ENCODE assay signal across 8 cellular contexts in genomic region chr14:23183479-23183878, GRCh38. TPM values are rescaled to one million over a fixed set of nuclear protein-coding genes. Genes with fewer than 3 reads are reported as not detected.
A peak's percentile ranks its signal among the peaks of the same experiment; 100 is the strongest.
DNase-seq lines count a peak whose midpoint lies in the region; ATAC-seq and TF ChIP-seq lines count a peak whose summit lies in the region.

Gene SLC7A8, minus strand, starts transcription at chr14:23183660. Its CDS starts 746 bp downstream, at chr14:23182914.

- CTCF ChIA-PET in PC-3 (lab: Charles Lee): interaction anchor here (0.7 to 6.3 kb wide), 3 partner anchors 56 to 115 kb away, joined by 4 to 84 read pairs (median 5); no protein-coding TSS in a partner anchor

- H3K79me2 ChIP-seq in PC-3 (ENCODE audit: low read length): no peaks in the 10 kb centered on the region

- no peak within 1 kb of the TSS for H3K9ac ChIP-seq in PC-3 (ENCODE audit: low read length)
- H3K9ac ChIP-seq in skeletal muscle tissue (ENCODE audit: low read depth in 1 of 3, low read length in 3 of 3): peak within 1 kb of the TSS; percentile 47 to 73 (median 62)

- no peaks in the 10 kb centered on the region for H3K9me3 ChIP-seq in PC-3 (ENCODE audit: low read length)
- no peaks in the 10 kb centered on the region for H3K9me3 ChIP-seq in skeletal muscle tissue (ENCODE audit: control insufficient read depth in 3 of 3, low read length in 3 of 3)

- H3K4me2 ChIP-seq in PC-3 (ENCODE audit: low read length): peak within 1 kb of the TSS; percentile 97

- H3K27me3 ChIP-seq in PC-3 (ENCODE audit: low read length) (peaks cover 4% of the 10 kb centered on the region; the same call in 1 of the 2 replicates), brain microvascular endothelial cell (replicated peaks) (peaks cover 22% of the 10 kb centered on the region), skeletal muscle tissue (ENCODE audit: control insufficient read depth in 3 of 3, insufficient read depth in 3 of 3, low read length in 3 of 3) (peaks cover 0 to 7% (median 2%) of the 10 kb centered on the region in 3 donors)

- intact Hi-C loops in PC-3 (cut with micrococcal nuclease): loop anchor here (10.0 kb wide), 1 partner anchor 199 kb away; the partner anchor contains the start of gene AJUBA

- H3K4me1 ChIP-seq in PC-3 (ENCODE audit: insufficient read depth, low read length): peaks cover 13% of the 10 kb centered on the region
- H3K4me1 ChIP-seq in skeletal muscle tissue (ENCODE audit: control insufficient read depth in 3 of 3, insufficient read depth in 3 of 3, low read length in 3 of 3): peaks cover 14 to 26% (median 14%) of the 10 kb centered on the region in 3 donors

- no peaks in the 10 kb centered on the region for H3F3A ChIP-seq in PC-3 (ENCODE audit: low read length, unreplicated experiment)

- no peaks in the 10 kb centered on the region for H3K9me2 ChIP-seq in PC-3 (replicated peaks; ENCODE audit: low read length)

- peak within 1 kb of the TSS; percentile 95 for H2AFZ ChIP-seq in PC-3 (ENCODE audit: low read length)

- H3K27ac ChIP-seq in PC-3 (ENCODE audit: low read length) (no peak within 1 kb of the TSS), brain microvascular endothelial cell (no peak within 1 kb of the TSS), skeletal muscle tissue (ENCODE audit: low read depth, low read length) (no peak within 1 kb of the TSS)

- H3K36me3 ChIP-seq in PC-3 (ENCODE audit: low read depth, low read length) (no peaks in the 10 kb centered on the region), brain microvascular endothelial cell (replicated peaks) (no peaks in the 10 kb centered on the region), skeletal muscle tissue (ENCODE audit: control insufficient read depth in 3 of 3, insufficient read depth in 3 of 3, low read length in 3 of 3) (no peaks in the 10 kb centered on the region)

- BruUV-seq in PC-3 (replicated peaks; lab: Mats Ljungman, UMichigan): no TSS peak

- in situ Hi-C loops in brain microvascular endothelial cell (cut with HindIII; ENCODE audit: low pct_ligation_motif_present, low sequenced_read_pairs): no loop called here

- H3K4me3 ChIP-seq in GM08714 (ENCODE audit: low read length) (peak within 1 kb of the TSS; percentile 51), PC-3 (ENCODE audit: low read length) (peak within 1 kb of the TSS; percentile 76), brain microvascular endothelial cell (ENCODE audit: low read depth, low read length) (peak within 1 kb of the TSS; percentile 36), skeletal muscle tissue (ENCODE audit: low read length in 3 of 3) (peak within 1 kb of the TSS; percentile 73 to 76 (median 75))

- H4K20me1 ChIP-seq in PC-3 (ENCODE audit: low read length): no peaks in the 10 kb centered on the region

- POLR2A ChIA-PET in PC-3 (lab: Charles Lee; ENCODE audit: unreplicated experiment): no interaction called here

- DNase-seq in PC-3: peak; percentile 21
- DNase-seq in brain microvascular endothelial cell: no peak
- DNase-seq in iPS-NIHi11 (ENCODE audit: low spot score): peak; percentile 60
- DNase-seq in NAMALWA (ENCODE audit: low spot score): no peak
- no peak for DNase-seq in SKM-1 (lab: John Stamatoyannopoulos, UW; ENCODE audit: unreplicated experiment)

- TF ChIP-seq CTCF in PC-3 (conservative IDR thresholded peaks at IDR 0.05; ENCODE audit: low read depth, low read length): no peak
- TF ChIP-seq CTCF in brain microvascular endothelial cell (IDR thresholded peaks at IDR 0.05; ENCODE audit: low read depth, low read length, missing control alignments): no peak

- ATAC-seq in PC-3: peak; percentile 56
- ATAC-seq in HG03139 (IDR thresholded peaks at IDR 0.05; ENCODE audit: unreplicated experiment): no peak

RNA-seq across cellular contexts. Expression of gene SLC7A8, which starts in this region (rescaled TPM):
- total RNA-seq in PC-3 (2014; rRNA removed): 0.63 and 3.8 TPM in 2 replicates
- 4.7 TPM for total RNA-seq in skeletal muscle tissue

Comparison
In these comparisons a context has a peak if more than half of its experiments do, and no peak if none do; other contexts are left out.
1. DNase-seq: peak in PC-3 (single experiment) and iPS-NIHi11 (single experiment); none in brain microvascular endothelial cell (single experiment), NAMALWA (single experiment) and SKM-1 (single experiment).
2. Peak in every context shown above with its lines, with median percentiles within 50 percentile points of each other: H3K4me3 ChIP-seq.